In genomic region chr20:37314617-37315292, GRCh38 we compare ENCODE assay signal across 10 cellular contexts. TPM values are rescaled to one million over a fixed set of nuclear protein-coding genes. Genes with fewer than 3 reads are reported as not detected.
DNase-seq lines count a peak whose midpoint lies in the region; ATAC-seq, FAIRE-seq and TF ChIP-seq lines count a peak whose summit lies in the region.
"Had no signal": no experiment of that assay in that cellular context is flagged by ENCODE, and none has a peak within 500 bp of the region (broad histone marks: within the 10 kb centered on the region; RNA-seq: fewer than 3 reads in every experiment).

No MANE protein-coding gene starts in this region.

- no peak overlapping the region for H3K4me2 ChIP-seq in GM23338
- H3K4me2 ChIP-seq in K562 (ENCODE audit: insufficient read depth, low read length), result no peak overlapping the region
- H3K4me2 ChIP-seq in skeletal muscle satellite cell (ENCODE audit: low read length), result no peak overlapping the region

- TF ChIP-seq EP300 in K562 (IDR thresholded peaks at IDR 0.05; ENCODE audit: low read length), result no peak

- in situ Hi-C loops in K562 (cut with MboI), result no loop called here

- H4K20me1 ChIP-seq in GM23338 (replicated peaks; ENCODE audit: insufficient read depth) (peaks cover 8% of the 10 kb centered on the region; the same call in 1 of the 2 replicates), K562 (replicated peaks; ENCODE audit: control insufficient read depth, insufficient read depth, low read length) (peaks cover 3% of the 10 kb centered on the region; the same call in 1 of the 2 replicates)

- H3K4me1 Mint-ChIP-seq in GM23338 (peaks cover 41% of the 10 kb centered on the region), immature natural killer cell (peaks cover 32 to 39% of the 10 kb centered on the region in 2 donors), Calu3 (ENCODE audit: low read depth, unreplicated experiment) (peaks cover 16% of the 10 kb centered on the region)

- H3K9me3 ChIP-seq in K562 (replicated peaks; ENCODE audit: control insufficient read depth, insufficient read depth, low read depth, low read length) (no peaks in the 10 kb centered on the region), skeletal muscle satellite cell (replicated peaks; ENCODE audit: low read length) (no peaks in the 10 kb centered on the region)

- H3K9me2 ChIP-seq in GM23338 (ENCODE audit: insufficient read depth), result no peaks in the 10 kb centered on the region

- H3K27ac Mint-ChIP-seq in GM23338 (peak overlapping the region; percentile 37), immature natural killer cell (peak overlapping the region in 4 of 6 donors; percentile 91 to 97 (median 94)), Calu3 (ENCODE audit: unreplicated experiment) (no peak overlapping the region)

- TF ChIP-seq POLR2A in K562 (conservative IDR thresholded peaks at IDR 0.05), result no peak

- FAIRE-seq in K562 (lab: Jason Lieb, UNC), result no peak
- FAIRE-seq: islet of Langerhans had no signal

- POLR2A ChIA-PET in K562 (lab: Yijun Ruan, JAX), result interaction anchor here (0.6 to 2.0 kb wide), 3 partner anchors 20 to 71 kb away, joined by 3 to 5 read pairs (median 4); no protein-coding TSS in a partner anchor

- H3K4me3 Mint-ChIP-seq in GM23338 (no peak overlapping the region), immature natural killer cell (no peak overlapping the region), Calu3 (ENCODE audit: low read depth, unreplicated experiment) (no peak overlapping the region)

- H3K27ac ChIP-seq in GM23338 (ENCODE audit: low read depth) (0 out of 2 replicates have a peak overlapping the region, but pooled peaks have one; percentile 66), K562 (ENCODE audit: extremely low read depth, low read depth, low read length) (no peak overlapping the region)

- H3K79me2 ChIP-seq in GM23338 (replicated peaks; ENCODE audit: insufficient read depth), result no peaks in the 10 kb centered on the region; the same call in 1 of the 2 replicates
- H3K79me2 ChIP-seq in K562 (ENCODE audit: control insufficient read depth, insufficient read depth, low read length), result no peaks in the 10 kb centered on the region; the same call in 2 of the 3 replicates

- BruUV-seq in K562 (replicated peaks; lab: Mats Ljungman, UMichigan) (no TSS peak), Calu3 (replicated peaks; lab: Mats Ljungman, UMichigan) (no TSS peak)

- no peak for TF ChIP-seq RAD21 in K562 (CRISPR knock-in tag; conservative IDR thresholded peaks at IDR 0.05 in 1 of 2, IDR thresholded peaks at IDR 0.05 in 1 of 2)

- intact Hi-C loops in K562 (cut with micrococcal nuclease), result no loop called here
- intact Hi-C loops in Calu3 (cut with micrococcal nuclease; ENCODE audit: unreplicated experiment), result no loop called here

- no peaks in the 10 kb centered on the region for H3K27me3 ChIP-seq in GM23338 (ENCODE audit: insufficient read depth)
- H3K27me3 ChIP-seq in K562 (ENCODE audit: control insufficient read depth in 2 of 2, insufficient read depth in 2 of 2, low read length in 2 of 2), result no peaks in the 10 kb centered on the region
- H3K27me3 ChIP-seq in skeletal muscle satellite cell (ENCODE audit: control insufficient read depth, insufficient read depth, low read length), result no peaks in the 10 kb centered on the region

- peaks cover 10% of the 10 kb centered on the region; the same call in 2 of the 3 replicates for H3K36me3 Mint-ChIP-seq in GM23338 (ENCODE audit: low read depth)
- peaks cover 8 to 23% (median 10%) of the 10 kb centered on the region in 3 donors for H3K36me3 Mint-ChIP-seq in immature natural killer cell
- peaks cover 28% of the 10 kb centered on the region for H3K36me3 Mint-ChIP-seq in Calu3 (ENCODE audit: insufficient read depth, unreplicated experiment)

- peaks cover 16% of the 10 kb centered on the region for H3K4me1 ChIP-seq in GM23338 (ENCODE audit: insufficient read depth)
- H3K4me1 ChIP-seq in K562 (replicated peaks in 1 of 2; ENCODE audit: control insufficient read depth in 2 of 2, insufficient read depth in 2 of 2, low read length in 2 of 2), result peaks cover 30 to 45% of the 10 kb centered on the region in 2 experiments
- H3K4me1 ChIP-seq in skeletal muscle satellite cell (ENCODE audit: control insufficient read depth, insufficient read depth, low read length), result peaks cover 36% of the 10 kb centered on the region

- TF ChIP-seq CTCF in GM23338 (conservative IDR thresholded peaks at IDR 0.05; ENCODE audit: low read depth in 2 of 2) (no peak), K562 (IDR thresholded peaks at IDR 0.05 in 2 of 3, conservative IDR thresholded peaks at IDR 0.05 in 1 of 3; ENCODE audit: insufficient read depth in 2 of 3, low read depth in 1 of 3, low read length in 3 of 3) (no peak), Calu3 (IDR thresholded peaks at IDR 0.05; ENCODE audit: unreplicated experiment) (no peak)

- 0 out of 2 replicates have a peak, but pooled peaks cover 6% of the 10 kb centered on the region for H3F3A ChIP-seq in GM23338 (replicated peaks; ENCODE audit: low read depth)

- H3K36me3 ChIP-seq in GM23338 (ENCODE audit: insufficient read depth) (no peaks in the 10 kb centered on the region; the same call in 1 of the 2 replicates), K562 (ENCODE audit: control insufficient read depth, insufficient read depth, low read length) (peaks cover 52% of the 10 kb centered on the region), skeletal muscle satellite cell (ENCODE audit: insufficient read depth, low read length) (peaks cover 41% of the 10 kb centered on the region)

- CTCF ChIA-PET in K562 (lab: Yijun Ruan, JAX; ENCODE audit: low intra/inter-chr PET ratio) (no interaction called here), Calu3 (lab: Charles Lee) (interaction anchor here (1.2 kb wide), 1 partner anchor 30 kb away, joined by 3 read pairs; no protein-coding TSS in a partner anchor)

- ATAC-seq in GM23338, result peak; percentile 9; the same call in 1 of the 3 replicates
- no peak for ATAC-seq in K562

- H2AFZ ChIP-seq in GM23338 (no peak overlapping the region), K562 (ENCODE audit: low read depth, low read length) (no peak overlapping the region)

- H3K4me3 ChIP-seq in GM23338 (no peak overlapping the region), K562 (no peak overlapping the region), skeletal muscle satellite cell (ENCODE audit: low read length) (no peak overlapping the region)

- 59% methylated on average over 13 of the region's 14 CpGs for WGBS in K562 (ENCODE audit: insufficient coverage, low coverage, missing lambda C conversion rate)

- H3K9ac ChIP-seq in K562 (ENCODE audit: insufficient read depth in 1 of 2, low read depth in 2 of 2, low read length in 2 of 2) (peak overlapping the region in 1 of 2 experiments; percentile 83; a peak in 2 of 4 replicates), skeletal muscle satellite cell (ENCODE audit: low read depth, low read length) (peak overlapping the region; percentile 9)

- DNase-seq in GM23338 (ENCODE audit: low spot score) (no peak), K562 (ENCODE audit: extremely low read depth in 1 of 4, low spot score in 3 of 4) (peak in 1 of 4 experiments; percentile 35), immature natural killer cell (no peak), NCI-H69 (lab: John Stamatoyannopoulos, UW) (no peak), NCI-H2227 (lab: John Stamatoyannopoulos, UW; ENCODE audit: unreplicated experiment) (no peak), NOMO-1 treated with dmso at 0.1 percent for 144 hours (lab: John Stamatoyannopoulos, UW; ENCODE audit: unreplicated experiment) (no peak), Calu3 (no peak)
- DNase-seq: DMS79 had no signal

- peaks cover 7% of the 10 kb centered on the region for H3K27me3 Mint-ChIP-seq in GM23338 (ENCODE audit: insufficient read depth, low read depth, poor library complexity)
- peaks cover 0 to 2% (median 0%) of the 10 kb centered on the region in 3 donors for H3K27me3 Mint-ChIP-seq in immature natural killer cell (ENCODE audit: low read depth in 3 of 3)
- H3K27me3 Mint-ChIP-seq in Calu3 (ENCODE audit: unreplicated experiment), result no peaks in the 10 kb centered on the region

- H3K9me1 ChIP-seq in K562 (ENCODE audit: control insufficient read depth, insufficient read depth, low read length), result peaks cover 3% of the 10 kb centered on the region

- H3K9me3 Mint-ChIP-seq in GM23338, result no peaks in the 10 kb centered on the region
- no peaks in the 10 kb centered on the region for H3K9me3 Mint-ChIP-seq in immature natural killer cell
- H3K9me3 Mint-ChIP-seq in Calu3 (ENCODE audit: low read depth, unreplicated experiment), result no peaks in the 10 kb centered on the region

RNA-seq across cellular contexts. Expression of gene MANBAL, which starts 25.3 kb away (rescaled TPM):
- 28.4 and 31.7 TPM in 2 replicates for total RNA-seq in GM23338 (2014; rRNA removed; shearing (Covaris generic))
- polyA plus RNA-seq in GM23338 (2016; fragmentation: Nextera tagmentation; extraction: Ambion mirVana) (44.2 and 48.1 TPM in 2 replicates), K562 (2011; rRNA removed) (30.0 and 35.0 TPM in 2 replicates), K562 (2014; fragmentation: Illumina TruSeq; extraction: Trizol) (27.9 and 31.6 TPM in 2 replicates), K562 (2014; fragmentation: Nextera tagmentation; extraction: Ambion mirVana) (10 to 100 TPM; 17.4 to 17.8 TPM), K562 (2014; rRNA removed) (24.8 and 25.3 TPM in 2 replicates), immature natural killer cell (10 to 100 TPM in 2 of 3 donors, 1 to 10 TPM in 1; 9.6 to 26.0 (median 23.0) TPM)
- total RNA-seq in K562 (2011; cell fraction: chromatin; rRNA removed; ENCODE audit: low replicate concordance), result 19.6 and 33.3 TPM in 2 replicates
- total RNA-seq in K562 (2011; cell fraction: nucleolus; rRNA removed), result 23.8 and 26.2 TPM in 2 replicates
- 29.3 and 40.0 TPM in 2 replicates for total RNA-seq in K562 (2011; cell fraction: nucleoplasm; rRNA removed)
- total RNA-seq in K562 (2014; rRNA removed) (9.2 and 15.5 TPM in 2 replicates), K562 (2014; rRNA removed; fragmentation: Illumina TruSeq; extraction: Trizol) (10.4 and 12.3 TPM in 2 replicates), K562 (2015; rRNA removed; fragmentation: Illumina TruSeq; extraction: Trizol) (14.1 and 16.3 TPM in 2 replicates), K562 (2021) (15.3 and 16.7 TPM in 2 replicates), Calu3 (2022) (77.0 and 77.2 TPM in 2 replicates)
- 55.8 and 75.0 TPM in 2 replicates for polyA plus RNA-seq in K562 (2011; cell fraction: cytosol; rRNA removed)
- 31.7 and 40.3 TPM in 2 replicates for polyA plus RNA-seq in K562 (2011; cell fraction: nucleus; rRNA removed)
- 20.9 and 26.2 TPM in 2 replicates for polyA plus RNA-seq in K562 (2012)
- polyA minus RNA-seq in K562 (2011; rRNA and poly(A)+ RNA removed), result 11.3 and 13.7 TPM in 2 replicates
- polyA minus RNA-seq in K562 (2011; cell fraction: cytosol; rRNA and poly(A)+ RNA removed), result 8.8 and 12.4 TPM in 2 replicates
- polyA minus RNA-seq in K562 (2011; cell fraction: nucleus; rRNA and poly(A)+ RNA removed), result 4.8 and 6.2 TPM in 2 replicates
- total RNA-seq in skeletal muscle satellite cell (2012; rRNA removed), result 13.9 and 18.3 TPM in 2 replicates

RNA-seq across cellular contexts. Expression of gene SRC, which starts 31.2 kb away (rescaled TPM):
- total RNA-seq in GM23338 (2014; rRNA removed; shearing (Covaris generic)), result 25.9 and 34.6 TPM in 2 replicates
- polyA plus RNA-seq in GM23338 (2016; fragmentation: Nextera tagmentation; extraction: Ambion mirVana) (7.1 and 8.0 TPM in 2 replicates), K562 (2011; rRNA removed) (8.0 and 8.5 TPM in 2 replicates), K562 (2014; fragmentation: Illumina TruSeq; extraction: Trizol) (5.4 and 8.3 TPM in 2 replicates), K562 (2014; fragmentation: Nextera tagmentation; extraction: Ambion mirVana) (under 1 TPM; 0.06 to 0.14 TPM), K562 (2014; rRNA removed) (4.8 and 5.2 TPM in 2 replicates), immature natural killer cell (1 to 10 TPM in 1 of 3 donors, under 1 TPM in 1, not detected in 1; 0.82 to 4.1 TPM)
- total RNA-seq in K562 (2011; cell fraction: chromatin; rRNA removed; ENCODE audit: low replicate concordance), result 23.1 and 61.0 TPM in 2 replicates
- 26.7 and 29.4 TPM in 2 replicates for total RNA-seq in K562 (2011; cell fraction: nucleolus; rRNA removed)
- 20.5 and 28.9 TPM in 2 replicates for total RNA-seq in K562 (2011; cell fraction: nucleoplasm; rRNA removed)
- total RNA-seq in K562 (2014; rRNA removed) (2.0 and 4.7 TPM in 2 replicates), K562 (2014; rRNA removed; fragmentation: Illumina TruSeq; extraction: Trizol) (1.4 and 1.9 TPM in 2 replicates), K562 (2015; rRNA removed; fragmentation: Illumina TruSeq; extraction: Trizol) (2.9 and 3.1 TPM in 2 replicates), K562 (2021) (7.0 and 7.7 TPM in 2 replicates), Calu3 (2022) (185 and 203 TPM in 2 replicates)
- 6.8 and 11.9 TPM in 2 replicates for polyA plus RNA-seq in K562 (2011; cell fraction: cytosol; rRNA removed)
- 45.7 and 78.2 TPM in 2 replicates for polyA plus RNA-seq in K562 (2011; cell fraction: nucleus; rRNA removed)
- polyA plus RNA-seq in K562 (2012), result 4.7 and 5.8 TPM in 2 replicates
- 5.2 and 16.3 TPM in 2 replicates for polyA minus RNA-seq in K562 (2011; rRNA and poly(A)+ RNA removed)
- polyA minus RNA-seq in K562 (2011; cell fraction: cytosol; rRNA and poly(A)+ RNA removed), result 4.0 and 10.0 TPM in 2 replicates
- polyA minus RNA-seq in K562 (2011; cell fraction: nucleus; rRNA and poly(A)+ RNA removed), result 12.3 and 15.8 TPM in 2 replicates
- total RNA-seq in skeletal muscle satellite cell (2012; rRNA removed), result 12.7 and 14.2 TPM in 2 replicates

RNA-seq across cellular contexts. Expression of gene GHRH, which starts 53.1 kb away (rescaled TPM):
- total RNA-seq in GM23338 (2014; rRNA removed; shearing (Covaris generic)), result not detected in 2 replicates
- polyA plus RNA-seq in GM23338 (2016; fragmentation: Nextera tagmentation; extraction: Ambion mirVana) (0.40 TPM in 1 of 2 replicates, not detected in the other), K562 (2011; rRNA removed) (not detected in 2 replicates), K562 (2014; fragmentation: Illumina TruSeq; extraction: Trizol) (not detected in 2 replicates), K562 (2014; fragmentation: Nextera tagmentation; extraction: Ambion mirVana) (not detected), K562 (2014; rRNA removed) (not detected in 2 replicates), immature natural killer cell (not detected)
- total RNA-seq in K562 (2011; cell fraction: chromatin; rRNA removed; ENCODE audit: low replicate concordance), result not detected in 2 replicates
- total RNA-seq in K562 (2011; cell fraction: nucleolus; rRNA removed), result not detected in 2 replicates
- not detected in 2 replicates for total RNA-seq in K562 (2011; cell fraction: nucleoplasm; rRNA removed)
- total RNA-seq in K562 (2014; rRNA removed) (not detected in 2 replicates), K562 (2014; rRNA removed; fragmentation: Illumina TruSeq; extraction: Trizol) (not detected in 2 replicates), K562 (2015; rRNA removed; fragmentation: Illumina TruSeq; extraction: Trizol) (not detected in 2 replicates), K562 (2021) (not detected in 2 replicates), Calu3 (2022) (not detected in 2 replicates)
- polyA plus RNA-seq in K562 (2011; cell fraction: cytosol; rRNA removed), result not detected in 2 replicates
- not detected in 2 replicates for polyA plus RNA-seq in K562 (2011; cell fraction: nucleus; rRNA removed)
- not detected in 2 replicates for polyA plus RNA-seq in K562 (2012)
- not detected in 2 replicates for polyA minus RNA-seq in K562 (2011; rRNA and poly(A)+ RNA removed)
- polyA minus RNA-seq in K562 (2011; cell fraction: cytosol; rRNA and poly(A)+ RNA removed), result not detected in 2 replicates
- not detected in 2 replicates for polyA minus RNA-seq in K562 (2011; cell fraction: nucleus; rRNA and poly(A)+ RNA removed)
- not detected in 2 replicates for total RNA-seq in skeletal muscle satellite cell (2012; rRNA removed)
